Comparison of ENCODE assay signal across 8 cellular contexts in the genomic region with DNA sequence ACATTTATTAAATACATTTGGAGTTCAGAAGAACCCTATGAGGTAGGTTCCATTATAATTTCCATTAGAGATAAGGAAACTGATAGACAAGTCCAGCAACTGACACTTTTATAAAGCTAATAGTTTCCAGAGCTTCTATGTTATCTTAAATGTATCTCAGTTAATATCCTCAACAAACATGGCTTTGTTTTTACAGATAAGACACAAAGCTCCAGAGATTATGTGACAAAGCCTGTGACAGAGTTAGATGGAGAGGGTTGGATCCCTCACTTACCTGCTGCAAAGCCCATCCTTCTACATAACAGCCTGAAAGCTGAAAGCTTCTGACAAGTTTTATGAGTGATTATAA. TPM values are rescaled to one million over a fixed set of nuclear protein-coding genes. Genes with fewer than 3 reads are reported as not detected.
DNase-seq lines count a peak whose midpoint lies in the region; ATAC-seq and TF ChIP-seq lines count a peak whose summit lies in the region.

No MANE protein-coding gene starts in this region.

- intact Hi-C loops in mammary epithelial cell (cut with micrococcal nuclease), result loop anchor here (1.0 to 10.0 kb wide), 2 partner anchors 240 to 358 kb away; no protein-coding TSS in a partner anchor

- H3K36me3 ChIP-seq in BLaER1 (peaks cover 24% of the 10 kb centered on the region), mammary epithelial cell (ENCODE audit: insufficient read depth, low read length) (peaks cover 7% of the 10 kb centered on the region)

- peaks cover 3 to 34% (median 30%) of the 10 kb centered on the region in 3 donors for H3K4me1 Mint-ChIP-seq in naive B cell

- in situ Hi-C loops in mammary epithelial cell (cut with MboI; ENCODE audit: low sequenced_read_pairs in 2 of 2), result no loop called here

- peaks cover 30% of the 10 kb centered on the region for H3K79me2 ChIP-seq in mammary epithelial cell (ENCODE audit: insufficient read depth, low read length)

- dilution Hi-C loops in mammary epithelial cell (cut with HindIII; ENCODE audit: low sequenced_read_pairs), result loop anchor here (25.0 kb wide), 1 partner anchor 240 kb away; no protein-coding TSS in a partner anchor

- peaks cover 0 to 12% (median 5%) of the 10 kb centered on the region in 3 donors for H3K27me3 Mint-ChIP-seq in naive B cell

- ATAC-seq in HG03103 (IDR thresholded peaks at IDR 0.05; ENCODE audit: low read depth, unreplicated experiment) (peak; percentile 4), naive B cell (ENCODE audit: low read depth in 2 of 2) (peak in 1 of 2 donors; percentile 4), HG03342 (IDR thresholded peaks at IDR 0.05; ENCODE audit: unreplicated experiment) (no peak), GM18498 (IDR thresholded peaks at IDR 0.05; ENCODE audit: unreplicated experiment) (no peak)

- no peaks in the 10 kb centered on the region for H3K27me3 ChIP-seq in BLaER1
- H3K27me3 ChIP-seq in mammary epithelial cell (ENCODE audit: insufficient read depth, low read length), result no peaks in the 10 kb centered on the region

- peak overlapping the region; percentile 78 for H3K9ac ChIP-seq in BLaER1
- peak overlapping the region; percentile 89 for H3K9ac ChIP-seq in mammary epithelial cell (ENCODE audit: insufficient read depth, low read length)

- H3K4me1 ChIP-seq in BLaER1 (peaks cover 23% of the 10 kb centered on the region), mammary epithelial cell (ENCODE audit: insufficient read depth, low read length) (peaks cover 17% of the 10 kb centered on the region)

- H3K4me3 ChIP-seq in BLaER1 (peak overlapping the region; percentile 93), mammary epithelial cell (replicated peaks in 1 of 3; ENCODE audit: insufficient read depth in 1 of 3, low read depth in 2 of 3, low read length in 3 of 3) (peak overlapping the region; percentile 85 to 100 (median 98))

- no peaks in the 10 kb centered on the region for H4K20me1 ChIP-seq in BLaER1
- no peaks in the 10 kb centered on the region for H4K20me1 ChIP-seq in mammary epithelial cell (ENCODE audit: insufficient read depth, low read length)

- H3K27ac Mint-ChIP-seq in naive B cell, result peak overlapping the region; percentile 91 to 96 (median 94)

- no peaks in the 10 kb centered on the region for H3K9me3 Mint-ChIP-seq in naive B cell

- H3K9me3 ChIP-seq in BLaER1, result no peaks in the 10 kb centered on the region
- H3K9me3 ChIP-seq in mammary epithelial cell (replicated peaks; ENCODE audit: insufficient read depth, low read length), result no peaks in the 10 kb centered on the region

- peak overlapping the region; percentile 81 for H3K4me2 ChIP-seq in BLaER1
- H3K4me2 ChIP-seq in mammary epithelial cell (ENCODE audit: insufficient read depth, low read depth, low read length), result peak overlapping the region; percentile 90

- DNase-seq in mammary epithelial cell (no peak), naive B cell (no peak), T-helper 9 cell (no peak)
- DNase-seq in activated CD8-positive, alpha-beta memory T cell treated with anti-CD3 and anti-CD28 coated beads, Interleukin-2, amount 50 U/mL, for 4 hours, result no peak

- BruUV-seq in mammary epithelial cell (replicated peaks; lab: Mats Ljungman, UMichigan), result no TSS peak

- peak overlapping the region; percentile 96 to 99 (median 98) for H3K4me3 Mint-ChIP-seq in naive B cell

- peaks cover 6 to 10% of the 10 kb centered on the region in 2 donors for H3K36me3 Mint-ChIP-seq in naive B cell

- H2AFZ ChIP-seq in mammary epithelial cell (ENCODE audit: low read depth, low read length), result peak overlapping the region; percentile 100

- no peak for TF ChIP-seq CTCF in mammary epithelial cell (conservative IDR thresholded peaks at IDR 0.05 in 1 of 2, IDR thresholded peaks at IDR 0.05 in 1 of 2; ENCODE audit: extremely low read depth in 1 of 2, insufficient read depth in 1 of 2, low read depth in 1 of 2, low read length in 2 of 2)

- H3K27ac ChIP-seq in BLaER1 (peak overlapping the region; percentile 74), mammary epithelial cell (ENCODE audit: insufficient read depth, low read depth, low read length) (peak overlapping the region; percentile 75)

- CTCF ChIA-PET in mammary epithelial cell (lab: Charles Lee; ENCODE audit: low non-redundant PET), result interaction anchor here (0.7 to 0.8 kb wide), 4 partner anchors 19 to 620 kb away, joined by 3 to 6 read pairs (median 5); no protein-coding TSS in a partner anchor

RNA-seq across cellular contexts. Expression of a gene that starts 0.5 kb away (rescaled TPM):
- total RNA-seq in mammary epithelial cell, result 10 to 100 TPM; 29.3 to 38.8 TPM
- 33.9 TPM for polyA plus RNA-seq in mammary epithelial cell
- polyA minus RNA-seq in mammary epithelial cell, result 31.6 TPM
- 10 to 100 TPM; 59.9 to 80.5 (median 71.2) TPM for polyA plus RNA-seq in naive B cell (ENCODE audit: low read depth in 6 of 6)

RNA-seq across cellular contexts. Expression of a gene that starts 39.6 kb away (rescaled TPM):
- under 1 TPM in 1 of 2 donors, not detected in 1; 0.17 TPM for total RNA-seq in mammary epithelial cell
- polyA plus RNA-seq in mammary epithelial cell, result 0.15 TPM
- polyA minus RNA-seq in mammary epithelial cell, result not detected
- polyA plus RNA-seq in naive B cell (ENCODE audit: low read depth in 6 of 6), result 1 to 10 TPM in 1 of 6 donors, under 1 TPM in 2, not detected in 3; 0.35 to 2.6 (median 0.71) TPM
